Comparison of ENCODE assay signal across 8 cellular contexts in the genomic region with DNA sequence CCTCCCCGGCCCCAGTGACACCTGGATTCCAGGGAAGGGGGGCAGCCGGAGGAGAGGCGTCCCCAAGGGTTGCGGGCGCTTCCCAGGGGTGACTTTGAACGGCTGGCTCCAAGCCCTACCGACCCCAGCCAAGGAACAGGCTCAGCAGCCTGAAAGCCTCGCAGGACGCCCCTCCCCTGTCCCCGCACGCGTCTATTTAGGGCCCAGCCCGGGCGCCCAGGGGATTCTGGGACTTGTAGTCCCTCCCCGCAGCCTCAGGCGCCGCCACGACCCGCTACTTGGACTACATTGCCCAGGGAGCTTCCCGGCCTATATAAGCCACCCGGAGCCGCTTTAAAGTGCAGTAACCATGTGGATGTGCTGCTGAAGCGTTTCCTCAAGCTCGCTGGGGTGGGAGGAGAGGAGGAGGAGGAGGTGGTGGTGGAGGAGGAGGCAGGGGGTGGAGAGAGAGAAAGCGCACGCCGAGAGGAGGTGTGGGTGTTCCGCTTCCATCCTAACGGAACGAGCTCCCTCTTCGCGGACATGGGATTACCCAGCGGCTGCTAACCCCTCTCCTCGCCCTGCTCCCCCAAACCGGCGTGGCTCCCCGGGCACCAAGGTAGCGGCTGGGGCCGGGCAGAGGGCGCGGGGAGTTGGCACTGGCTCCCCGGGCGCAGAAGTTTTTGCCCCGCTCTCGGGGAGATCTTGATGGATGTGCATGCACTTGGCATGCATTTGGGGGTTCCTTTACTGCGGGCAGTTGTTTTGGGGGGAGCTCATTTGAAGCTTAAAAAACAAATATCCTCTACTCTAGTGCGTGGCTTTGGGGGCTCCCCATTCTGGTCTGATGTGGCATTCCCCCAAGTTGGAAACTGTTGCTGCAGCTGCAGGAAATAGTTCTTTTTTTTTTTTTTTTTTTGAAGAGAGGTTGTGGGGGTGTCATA. TPM values are rescaled to one million over a fixed set of nuclear protein-coding genes. Genes with fewer than 3 reads are reported as not detected.
A peak's percentile ranks its signal among the peaks of the same experiment; 100 is the strongest.
DNase-seq lines count a peak whose midpoint lies in the region; TF ChIP-seq lines count a peak whose summit lies in the region.

Gene ITPR1, plus strand, starts transcription at position 341 of the 923 bp plus-strand sequence. CDS start 23,144 bp downstream, outside the sequence.

- peak within 1 kb of the TSS; percentile 55 for H3K9ac ChIP-seq in SK-N-MC (ENCODE audit: insufficient read length)

- peak; percentile 93 for TF ChIP-seq POLR2A in NB4 (IDR thresholded peaks at IDR 0.05; ENCODE audit: extremely low read depth, insufficient read length)
- peak; percentile 89 to 99 for TF ChIP-seq POLR2A in suprapubic skin (IDR thresholded peaks at IDR 0.05)

- peaks cover 34% of the 10 kb centered on the region for H3K4me1 Mint-ChIP-seq in HFFc6 (ENCODE audit: low read depth)
- peaks cover 39% of the 10 kb centered on the region for H3K4me1 Mint-ChIP-seq in activated naive CD4-positive, alpha-beta T cell treated with anti-CD3 and anti-CD28 coated beads, Interleukin-2, amount 10 ng/mL, durations not matched to agents 7 days and 5 days

- H3K27ac ChIP-seq in SK-N-MC (no peak within 1 kb of the TSS), suprapubic skin (peak within 1 kb of the TSS; percentile 82)

- CTCF ChIA-PET in activated naive CD4-positive, alpha-beta T cell treated with anti-CD3 and anti-CD28 coated beads, Interleukin-2, amount 10 ng/mL, durations not matched to agents 7 days and 5 days (lab: Charles Lee): interaction anchor here (0.6 to 4.5 kb wide), 9 partner anchors 11 to 454 kb away, joined by 3 to 24 read pairs (median 3); no protein-coding TSS in a partner anchor

- no peaks in the 10 kb centered on the region for H3K36me3 Mint-ChIP-seq in HFFc6 (ENCODE audit: low read depth)
- H3K36me3 Mint-ChIP-seq in activated naive CD4-positive, alpha-beta T cell treated with anti-CD3 and anti-CD28 coated beads, Interleukin-2, amount 10 ng/mL, durations not matched to agents 7 days and 5 days: peaks cover 7% of the 10 kb centered on the region

- no peak for TF ChIP-seq CTCF in HFFc6 (IDR thresholded peaks at IDR 0.05)
- no peak for TF ChIP-seq CTCF in NB4 (IDR thresholded peaks at IDR 0.05; ENCODE audit: low read depth, low read length)
- no peak for TF ChIP-seq CTCF in suprapubic skin (IDR thresholded peaks at IDR 0.05)

- H3K27ac Mint-ChIP-seq in HFFc6: peak within 1 kb of the TSS; percentile 83
- peak within 1 kb of the TSS; percentile 80 for H3K27ac Mint-ChIP-seq in activated naive CD4-positive, alpha-beta T cell treated with anti-CD3 and anti-CD28 coated beads, Interleukin-2, amount 10 ng/mL, durations not matched to agents 7 days and 5 days

- H3K9me3 ChIP-seq in SK-N-MC (ENCODE audit: low read depth, low read length): no peaks in the 10 kb centered on the region
- no peaks in the 10 kb centered on the region for H3K9me3 ChIP-seq in suprapubic skin

- peaks cover 6% of the 10 kb centered on the region for H3K27me3 Mint-ChIP-seq in HFFc6 (ENCODE audit: insufficient read depth)
- peaks cover 22% of the 10 kb centered on the region for H3K27me3 Mint-ChIP-seq in activated naive CD4-positive, alpha-beta T cell treated with anti-CD3 and anti-CD28 coated beads, Interleukin-2, amount 10 ng/mL, durations not matched to agents 7 days and 5 days

- H3K9me3 Mint-ChIP-seq in HFFc6: no peaks in the 10 kb centered on the region
- H3K9me3 Mint-ChIP-seq in activated naive CD4-positive, alpha-beta T cell treated with anti-CD3 and anti-CD28 coated beads, Interleukin-2, amount 10 ng/mL, durations not matched to agents 7 days and 5 days: no peaks in the 10 kb centered on the region

- peak within 1 kb of the TSS; percentile 73 for H3K4me3 ChIP-seq in NB4 (ENCODE audit: low read depth, low read length)
- H3K4me3 ChIP-seq in SK-N-MC: peak within 1 kb of the TSS; percentile 84
- H3K4me3 ChIP-seq in suprapubic skin: peak within 1 kb of the TSS; percentile 89

- H3K27me3 ChIP-seq in suprapubic skin: no peaks in the 10 kb centered on the region

- 0% methylated on average over 30 of the region's 47 CpGs for WGBS in suprapubic skin

- H3K36me3 ChIP-seq in SK-N-MC (ENCODE audit: insufficient read depth, low read length) (no peaks in the 10 kb centered on the region), suprapubic skin (no peaks in the 10 kb centered on the region)

- peaks cover 22% of the 10 kb centered on the region for H3K4me1 ChIP-seq in suprapubic skin

- peak within 1 kb of the TSS; percentile 95 for H3K4me3 Mint-ChIP-seq in HFFc6
- peak within 1 kb of the TSS; percentile 93 for H3K4me3 Mint-ChIP-seq in activated naive CD4-positive, alpha-beta T cell treated with anti-CD3 and anti-CD28 coated beads, Interleukin-2, amount 10 ng/mL, durations not matched to agents 7 days and 5 days

- DNase-seq in GM04503 (ENCODE audit: low read depth) (peak; percentile 67), HFFc6 (peak; percentile 99), NB4 (ENCODE audit: low read depth) (peak; percentile 99), SK-N-MC (ENCODE audit: low read depth, low spot score) (peak; percentile 91), germinal center (ENCODE audit: low spot score) (peak; percentile 95), nucleus accumbens (lab: John Stamatoyannopoulos, UW) (peak; percentile 52 to 99 (median 94)), suprapubic skin (ENCODE audit: low spot score in 2 of 2) (peak; percentile 99 to 100)
- DNase-seq in activated naive CD4-positive, alpha-beta T cell treated with anti-CD3 and anti-CD28 coated beads, Interleukin-2, amount 10 ng/mL, durations not matched to agents 7 days and 5 days: peak; percentile 99

- no peak for TF ChIP-seq EP300 in suprapubic skin (IDR thresholded peaks at IDR 0.05)

RNA-seq across cellular contexts. Expression of gene ITPR1, which starts in this region (rescaled TPM):
- 1 to 10 TPM; 4.9 to 8.3 (median 6.1) TPM for total RNA-seq in HFFc6 (2021; fragmentation: NEBNext Ultra II Directional; extraction: Animal tissue kit (Norgen Biotek cat#: 25700))
- total RNA-seq in suprapubic skin: 10 to 100 TPM; 14.7 to 45.1 (median 21.0) TPM
